In the genomic region with DNA sequence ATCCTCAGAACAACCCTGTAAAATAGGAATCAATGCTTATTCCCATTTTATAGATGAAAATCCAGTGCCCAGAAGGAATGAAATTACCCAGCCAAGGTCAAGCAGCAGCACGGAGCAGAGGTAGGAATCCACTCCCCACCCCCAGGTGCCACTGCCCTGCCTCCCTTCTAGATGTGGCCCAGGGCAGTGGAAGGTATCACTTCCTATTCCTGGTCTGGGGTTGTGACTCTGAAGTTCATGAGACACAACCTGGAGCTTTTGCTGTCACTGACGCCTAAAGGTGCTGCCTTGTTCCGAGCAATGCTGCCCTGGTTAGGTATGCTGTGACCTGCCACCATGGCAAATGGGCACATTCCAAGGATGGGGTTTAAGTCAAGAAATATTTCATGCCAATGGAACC, we compare ENCODE assay signal across 1 cellular context.
TF ChIP-seq lines count a peak whose summit lies in the region.

No MANE protein-coding gene starts in this region.

TF ChIP-seq in WTC11, 78 proteins besides CTCF, POLR2A, EP300 and RAD21 (continued from another document):
- TF ChIP-seq, protein P1, sequence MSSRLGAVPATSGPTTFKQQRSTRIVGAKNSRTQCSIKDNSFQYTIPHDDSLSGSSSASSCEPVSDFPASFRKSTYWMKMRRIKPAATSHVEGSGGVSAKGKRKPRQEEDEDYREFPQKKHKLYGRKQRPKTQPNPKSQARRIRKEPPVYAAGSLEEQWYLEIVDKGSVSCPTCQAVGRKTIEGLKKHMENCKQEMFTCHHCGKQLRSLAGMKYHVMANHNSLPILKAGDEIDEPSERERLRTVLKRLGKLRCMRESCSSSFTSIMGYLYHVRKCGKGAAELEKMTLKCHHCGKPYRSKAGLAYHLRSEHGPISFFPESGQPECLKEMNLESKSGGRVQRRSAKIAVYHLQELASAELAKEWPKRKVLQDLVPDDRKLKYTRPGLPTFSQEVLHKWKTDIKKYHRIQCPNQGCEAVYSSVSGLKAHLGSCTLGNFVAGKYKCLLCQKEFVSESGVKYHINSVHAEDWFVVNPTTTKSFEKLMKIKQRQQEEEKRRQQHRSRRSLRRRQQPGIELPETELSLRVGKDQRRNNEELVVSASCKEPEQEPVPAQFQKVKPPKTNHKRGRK (CRISPR knock-in tag; IDR thresholded peaks at IDR 0.05; ENCODE audit: borderline replicate concordance), result no peak
- TF ChIP-seq TEAD4 (CRISPR knock-in tag; IDR thresholded peaks at IDR 0.05), result no peak
- TF ChIP-seq KAT7 (CRISPR knock-in tag; IDR thresholded peaks at IDR 0.05; ENCODE audit: borderline replicate concordance), result no peak
- no peak for TF ChIP-seq TP53 (CRISPR knock-in tag; IDR thresholded peaks at IDR 0.05)
- no peak for TF ChIP-seq MXD4 (CRISPR knock-in tag; IDR thresholded peaks at IDR 0.05; ENCODE audit: borderline replicate concordance)
- no peak for TF ChIP-seq ZNF121 (CRISPR knock-in tag; IDR thresholded peaks at IDR 0.05)
- TF ChIP-seq SP1 (CRISPR knock-in tag; conservative IDR thresholded peaks at IDR 0.05), result no peak
- TF ChIP-seq, protein P2, sequence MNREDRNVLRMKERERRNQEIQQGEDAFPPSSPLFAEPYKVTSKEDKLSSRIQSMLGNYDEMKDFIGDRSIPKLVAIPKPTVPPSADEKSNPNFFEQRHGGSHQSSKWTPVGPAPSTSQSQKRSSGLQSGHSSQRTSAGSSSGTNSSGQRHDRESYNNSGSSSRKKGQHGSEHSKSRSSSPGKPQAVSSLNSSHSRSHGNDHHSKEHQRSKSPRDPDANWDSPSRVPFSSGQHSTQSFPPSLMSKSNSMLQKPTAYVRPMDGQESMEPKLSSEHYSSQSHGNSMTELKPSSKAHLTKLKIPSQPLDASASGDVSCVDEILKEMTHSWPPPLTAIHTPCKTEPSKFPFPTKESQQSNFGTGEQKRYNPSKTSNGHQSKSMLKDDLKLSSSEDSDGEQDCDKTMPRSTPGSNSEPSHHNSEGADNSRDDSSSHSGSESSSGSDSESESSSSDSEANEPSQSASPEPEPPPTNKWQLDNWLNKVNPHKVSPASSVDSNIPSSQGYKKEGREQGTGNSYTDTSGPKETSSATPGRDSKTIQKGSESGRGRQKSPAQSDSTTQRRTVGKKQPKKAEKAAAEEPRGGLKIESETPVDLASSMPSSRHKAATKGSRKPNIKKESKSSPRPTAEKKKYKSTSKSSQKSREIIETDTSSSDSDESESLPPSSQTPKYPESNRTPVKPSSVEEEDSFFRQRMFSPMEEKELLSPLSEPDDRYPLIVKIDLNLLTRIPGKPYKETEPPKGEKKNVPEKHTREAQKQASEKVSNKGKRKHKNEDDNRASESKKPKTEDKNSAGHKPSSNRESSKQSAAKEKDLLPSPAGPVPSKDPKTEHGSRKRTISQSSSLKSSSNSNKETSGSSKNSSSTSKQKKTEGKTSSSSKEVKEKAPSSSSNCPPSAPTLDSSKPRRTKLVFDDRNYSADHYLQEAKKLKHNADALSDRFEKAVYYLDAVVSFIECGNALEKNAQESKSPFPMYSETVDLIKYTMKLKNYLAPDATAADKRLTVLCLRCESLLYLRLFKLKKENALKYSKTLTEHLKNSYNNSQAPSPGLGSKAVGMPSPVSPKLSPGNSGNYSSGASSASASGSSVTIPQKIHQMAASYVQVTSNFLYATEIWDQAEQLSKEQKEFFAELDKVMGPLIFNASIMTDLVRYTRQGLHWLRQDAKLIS (CRISPR knock-in tag; IDR thresholded peaks at IDR 0.05; ENCODE audit: borderline replicate concordance), result no peak
- TF ChIP-seq, protein P3, sequence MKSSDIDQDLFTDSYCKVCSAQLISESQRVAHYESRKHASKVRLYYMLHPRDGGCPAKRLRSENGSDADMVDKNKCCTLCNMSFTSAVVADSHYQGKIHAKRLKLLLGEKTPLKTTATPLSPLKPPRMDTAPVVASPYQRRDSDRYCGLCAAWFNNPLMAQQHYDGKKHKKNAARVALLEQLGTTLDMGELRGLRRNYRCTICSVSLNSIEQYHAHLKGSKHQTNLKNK (CRISPR knock-in tag; IDR thresholded peaks at IDR 0.05), result no peak
- TF ChIP-seq, protein P4, sequence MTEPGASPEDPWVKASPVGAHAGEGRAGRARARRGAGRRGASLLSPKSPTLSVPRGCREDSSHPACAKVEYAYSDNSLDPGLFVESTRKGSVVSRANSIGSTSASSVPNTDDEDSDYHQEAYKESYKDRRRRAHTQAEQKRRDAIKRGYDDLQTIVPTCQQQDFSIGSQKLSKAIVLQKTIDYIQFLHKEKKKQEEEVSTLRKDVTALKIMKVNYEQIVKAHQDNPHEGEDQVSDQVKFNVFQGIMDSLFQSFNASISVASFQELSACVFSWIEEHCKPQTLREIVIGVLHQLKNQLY (CRISPR knock-in tag; IDR thresholded peaks at IDR 0.05), result no peak
- TF ChIP-seq ZNF671 (CRISPR knock-in tag; IDR thresholded peaks at IDR 0.05), result no peak
- no peak for TF ChIP-seq FOXK1 (CRISPR knock-in tag; IDR thresholded peaks at IDR 0.05)
